1 cellular context compared by ENCODE assay signal in the genomic region with DNA sequence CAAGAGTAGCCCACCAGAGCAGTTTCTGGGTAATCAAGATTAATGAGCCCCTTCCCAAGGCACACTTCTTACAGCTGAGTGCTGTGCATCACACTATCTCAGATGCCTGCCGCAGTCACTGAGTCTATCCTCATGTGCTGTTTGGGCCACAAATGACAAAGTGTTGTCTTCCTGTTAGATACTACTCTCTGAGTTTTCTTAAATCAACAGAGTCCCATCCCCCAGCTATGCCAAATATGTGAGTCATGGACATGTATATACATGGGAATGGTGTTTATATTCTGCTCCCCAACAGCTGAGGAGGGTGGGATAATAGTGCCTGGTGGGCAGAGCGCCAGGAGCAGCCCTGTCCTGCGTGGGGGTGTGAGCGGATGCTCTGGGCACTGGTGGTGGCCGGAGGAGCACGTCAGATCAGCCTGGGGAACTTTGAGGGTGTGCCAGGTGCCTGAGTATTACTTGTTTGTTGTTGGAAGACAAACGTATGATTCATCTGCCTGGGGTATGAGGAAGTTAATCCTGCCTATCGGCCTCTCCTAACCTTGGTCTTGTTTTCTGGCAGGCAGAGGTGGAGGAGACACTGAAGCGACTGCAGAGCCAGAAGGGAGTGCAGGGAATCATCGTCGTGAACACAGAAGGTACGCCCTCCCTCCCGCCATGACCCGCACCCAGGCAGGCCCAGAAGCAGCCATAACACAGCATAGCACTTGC.
TF ChIP-seq lines count a peak whose summit lies in the region.

No MANE protein-coding gene starts in this region.

TF ChIP-seq in HepG2, 621 proteins besides CTCF, POLR2A, EP300 and RAD21 (continued from another document and continues in another):
- TF ChIP-seq, protein P1, sequence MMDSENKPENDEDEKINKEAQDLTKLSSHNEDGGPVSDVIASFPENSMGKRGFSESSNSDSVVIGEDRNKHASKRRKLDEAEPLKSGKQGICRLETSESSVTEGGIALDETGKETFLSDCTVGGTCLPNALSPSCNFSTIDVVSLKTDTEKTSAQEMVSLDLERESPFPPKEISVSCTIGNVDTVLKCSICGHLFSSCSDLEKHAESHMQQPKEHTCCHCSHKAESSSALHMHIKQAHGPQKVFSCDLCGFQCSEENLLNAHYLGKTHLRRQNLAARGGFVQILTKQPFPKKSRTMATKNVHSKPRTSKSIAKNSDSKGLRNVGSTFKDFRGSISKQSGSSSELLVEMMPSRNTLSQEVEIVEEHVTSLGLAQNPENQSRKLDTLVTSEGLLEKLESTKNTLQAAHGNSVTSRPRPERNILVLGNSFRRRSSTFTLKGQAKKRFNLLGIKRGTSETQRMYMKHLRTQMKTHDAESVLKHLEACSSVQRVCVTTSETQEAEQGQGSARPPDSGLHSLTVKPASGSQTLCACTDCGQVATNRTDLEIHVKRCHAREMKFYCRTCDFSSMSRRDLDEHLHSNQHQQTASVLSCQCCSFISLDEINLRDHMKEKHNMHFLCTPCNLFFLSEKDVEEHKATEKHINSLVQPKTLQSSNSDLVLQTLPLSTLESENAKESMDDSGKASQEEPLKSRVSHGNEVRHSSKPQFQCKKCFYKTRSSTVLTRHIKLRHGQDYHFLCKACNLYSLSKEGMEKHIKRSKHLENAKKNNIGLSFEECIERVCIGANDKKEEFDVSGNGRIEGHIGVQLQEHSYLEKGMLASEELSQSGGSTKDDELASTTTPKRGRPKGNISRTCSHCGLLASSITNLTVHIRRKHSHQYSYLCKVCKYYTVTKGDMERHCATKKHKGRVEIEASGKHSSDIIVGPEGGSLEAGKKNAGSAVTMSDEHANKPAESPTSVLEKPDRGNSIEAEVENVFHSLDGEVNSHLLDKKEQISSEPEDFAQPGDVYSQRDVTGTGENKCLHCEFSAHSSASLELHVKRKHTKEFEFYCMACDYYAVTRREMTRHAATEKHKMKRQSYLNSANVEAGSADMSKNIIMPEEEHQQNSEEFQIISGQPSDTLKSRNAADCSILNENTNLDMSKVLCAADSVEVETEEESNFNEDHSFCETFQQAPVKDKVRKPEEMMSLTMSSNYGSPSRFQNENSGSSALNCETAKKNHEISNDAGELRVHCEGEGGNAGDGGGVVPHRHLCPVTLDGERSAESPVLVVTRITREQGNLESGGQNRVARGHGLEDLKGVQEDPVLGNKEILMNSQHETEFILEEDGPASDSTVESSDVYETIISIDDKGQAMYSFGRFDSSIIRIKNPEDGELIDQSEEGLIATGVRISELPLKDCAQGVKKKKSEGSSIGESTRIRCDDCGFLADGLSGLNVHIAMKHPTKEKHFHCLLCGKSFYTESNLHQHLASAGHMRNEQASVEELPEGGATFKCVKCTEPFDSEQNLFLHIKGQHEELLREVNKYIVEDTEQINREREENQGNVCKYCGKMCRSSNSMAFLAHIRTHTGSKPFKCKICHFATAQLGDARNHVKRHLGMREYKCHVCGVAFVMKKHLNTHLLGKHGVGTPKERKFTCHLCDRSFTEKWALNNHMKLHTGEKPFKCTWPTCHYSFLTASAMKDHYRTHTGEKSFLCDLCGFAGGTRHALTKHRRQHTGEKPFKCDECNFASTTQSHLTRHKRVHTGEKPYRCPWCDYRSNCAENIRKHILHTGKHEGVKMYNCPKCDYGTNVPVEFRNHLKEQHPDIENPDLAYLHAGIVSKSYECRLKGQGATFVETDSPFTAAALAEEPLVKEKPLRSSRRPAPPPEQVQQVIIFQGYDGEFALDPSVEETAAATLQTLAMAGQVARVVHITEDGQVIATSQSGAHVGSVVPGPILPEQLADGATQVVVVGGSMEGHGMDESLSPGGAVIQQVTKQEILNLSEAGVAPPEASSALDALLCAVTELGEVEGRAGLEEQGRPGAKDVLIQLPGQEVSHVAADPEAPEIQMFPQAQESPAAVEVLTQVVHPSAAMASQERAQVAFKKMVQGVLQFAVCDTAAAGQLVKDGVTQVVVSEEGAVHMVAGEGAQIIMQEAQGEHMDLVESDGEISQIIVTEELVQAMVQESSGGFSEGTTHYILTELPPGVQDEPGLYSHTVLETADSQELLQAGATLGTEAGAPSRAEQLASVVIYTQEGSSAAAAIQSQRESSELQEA (CRISPR knock-in tag; IDR thresholded peaks at IDR 0.05; ENCODE audit: not compliant biosample characterization): no peak
- TF ChIP-seq NFE2 (CRISPR knock-in tag; IDR thresholded peaks at IDR 0.05): no peak
- TF ChIP-seq, protein P2, sequence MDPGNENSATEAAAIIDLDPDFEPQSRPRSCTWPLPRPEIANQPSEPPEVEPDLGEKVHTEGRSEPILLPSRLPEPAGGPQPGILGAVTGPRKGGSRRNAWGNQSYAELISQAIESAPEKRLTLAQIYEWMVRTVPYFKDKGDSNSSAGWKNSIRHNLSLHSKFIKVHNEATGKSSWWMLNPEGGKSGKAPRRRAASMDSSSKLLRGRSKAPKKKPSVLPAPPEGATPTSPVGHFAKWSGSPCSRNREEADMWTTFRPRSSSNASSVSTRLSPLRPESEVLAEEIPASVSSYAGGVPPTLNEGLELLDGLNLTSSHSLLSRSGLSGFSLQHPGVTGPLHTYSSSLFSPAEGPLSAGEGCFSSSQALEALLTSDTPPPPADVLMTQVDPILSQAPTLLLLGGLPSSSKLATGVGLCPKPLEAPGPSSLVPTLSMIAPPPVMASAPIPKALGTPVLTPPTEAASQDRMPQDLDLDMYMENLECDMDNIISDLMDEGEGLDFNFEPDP (CRISPR knock-in tag; conservative IDR thresholded peaks at IDR 0.05): no peak
- TF ChIP-seq, protein P3, sequence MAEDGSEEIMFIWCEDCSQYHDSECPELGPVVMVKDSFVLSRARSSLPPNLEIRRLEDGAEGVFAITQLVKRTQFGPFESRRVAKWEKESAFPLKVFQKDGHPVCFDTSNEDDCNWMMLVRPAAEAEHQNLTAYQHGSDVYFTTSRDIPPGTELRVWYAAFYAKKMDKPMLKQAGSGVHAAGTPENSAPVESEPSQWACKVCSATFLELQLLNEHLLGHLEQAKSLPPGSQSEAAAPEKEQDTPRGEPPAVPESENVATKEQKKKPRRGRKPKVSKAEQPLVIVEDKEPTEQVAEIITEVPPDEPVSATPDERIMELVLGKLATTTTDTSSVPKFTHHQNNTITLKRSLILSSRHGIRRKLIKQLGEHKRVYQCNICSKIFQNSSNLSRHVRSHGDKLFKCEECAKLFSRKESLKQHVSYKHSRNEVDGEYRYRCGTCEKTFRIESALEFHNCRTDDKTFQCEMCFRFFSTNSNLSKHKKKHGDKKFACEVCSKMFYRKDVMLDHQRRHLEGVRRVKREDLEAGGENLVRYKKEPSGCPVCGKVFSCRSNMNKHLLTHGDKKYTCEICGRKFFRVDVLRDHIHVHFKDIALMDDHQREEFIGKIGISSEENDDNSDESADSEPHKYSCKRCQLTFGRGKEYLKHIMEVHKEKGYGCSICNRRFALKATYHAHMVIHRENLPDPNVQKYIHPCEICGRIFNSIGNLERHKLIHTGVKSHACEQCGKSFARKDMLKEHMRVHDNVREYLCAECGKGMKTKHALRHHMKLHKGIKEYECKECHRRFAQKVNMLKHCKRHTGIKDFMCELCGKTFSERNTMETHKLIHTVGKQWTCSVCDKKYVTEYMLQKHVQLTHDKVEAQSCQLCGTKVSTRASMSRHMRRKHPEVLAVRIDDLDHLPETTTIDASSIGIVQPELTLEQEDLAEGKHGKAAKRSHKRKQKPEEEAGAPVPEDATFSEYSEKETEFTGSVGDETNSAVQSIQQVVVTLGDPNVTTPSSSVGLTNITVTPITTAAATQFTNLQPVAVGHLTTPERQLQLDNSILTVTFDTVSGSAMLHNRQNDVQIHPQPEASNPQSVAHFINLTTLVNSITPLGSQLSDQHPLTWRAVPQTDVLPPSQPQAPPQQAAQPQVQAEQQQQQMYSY (CRISPR knock-in tag; IDR thresholded peaks at IDR 0.05): no peak
- TF ChIP-seq BORCS8-MEF2B (CRISPR knock-in tag; IDR thresholded peaks at IDR 0.05): no peak
- peak; percentile 86 for TF ChIP-seq RBM22 (optimal IDR thresholded peaks at IDR 0.05; ENCODE audit: low read length)
- TF ChIP-seq STAG1 (CRISPR knock-in tag; IDR thresholded peaks at IDR 0.05): no peak; the same call in 1 of the 2 replicates
- TF ChIP-seq MBNL3 (CRISPR knock-in tag; conservative IDR thresholded peaks at IDR 0.05): no peak
- 0 out of 2 replicates have a peak, but pooled peaks have one; percentile 59 for TF ChIP-seq ZNF343 (CRISPR knock-in tag; IDR thresholded peaks at IDR 0.05)
- TF ChIP-seq, protein P4, sequence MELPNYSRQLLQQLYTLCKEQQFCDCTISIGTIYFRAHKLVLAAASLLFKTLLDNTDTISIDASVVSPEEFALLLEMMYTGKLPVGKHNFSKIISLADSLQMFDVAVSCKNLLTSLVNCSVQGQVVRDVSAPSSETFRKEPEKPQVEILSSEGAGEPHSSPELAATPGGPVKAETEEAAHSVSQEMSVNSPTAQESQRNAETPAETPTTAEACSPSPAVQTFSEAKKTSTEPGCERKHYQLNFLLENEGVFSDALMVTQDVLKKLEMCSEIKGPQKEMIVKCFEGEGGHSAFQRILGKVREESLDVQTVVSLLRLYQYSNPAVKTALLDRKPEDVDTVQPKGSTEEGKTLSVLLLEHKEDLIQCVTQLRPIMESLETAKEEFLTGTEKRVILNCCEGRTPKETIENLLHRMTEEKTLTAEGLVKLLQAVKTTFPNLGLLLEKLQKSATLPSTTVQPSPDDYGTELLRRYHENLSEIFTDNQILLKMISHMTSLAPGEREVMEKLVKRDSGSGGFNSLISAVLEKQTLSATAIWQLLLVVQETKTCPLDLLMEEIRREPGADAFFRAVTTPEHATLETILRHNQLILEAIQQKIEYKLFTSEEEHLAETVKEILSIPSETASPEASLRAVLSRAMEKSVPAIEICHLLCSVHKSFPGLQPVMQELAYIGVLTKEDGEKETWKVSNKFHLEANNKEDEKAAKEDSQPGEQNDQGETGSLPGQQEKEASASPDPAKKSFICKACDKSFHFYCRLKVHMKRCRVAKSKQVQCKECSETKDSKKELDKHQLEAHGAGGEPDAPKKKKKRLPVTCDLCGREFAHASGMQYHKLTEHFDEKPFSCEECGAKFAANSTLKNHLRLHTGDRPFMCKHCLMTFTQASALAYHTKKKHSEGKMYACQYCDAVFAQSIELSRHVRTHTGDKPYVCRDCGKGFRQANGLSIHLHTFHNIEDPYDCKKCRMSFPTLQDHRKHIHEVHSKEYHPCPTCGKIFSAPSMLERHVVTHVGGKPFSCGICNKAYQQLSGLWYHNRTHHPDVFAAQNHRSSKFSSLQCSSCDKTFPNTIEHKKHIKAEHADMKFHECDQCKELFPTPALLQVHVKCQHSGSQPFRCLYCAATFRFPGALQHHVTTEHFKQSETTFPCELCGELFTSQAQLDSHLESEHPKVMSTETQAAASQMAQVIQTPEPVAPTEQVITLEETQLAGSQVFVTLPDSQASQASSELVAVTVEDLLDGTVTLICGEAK (IDR thresholded peaks at IDR 0.05): no peak
- TF ChIP-seq, protein P4 (CRISPR knock-in tag; IDR thresholded peaks at IDR 0.05): peak; percentile 20; the same call in 1 of the 2 replicates
- TF ChIP-seq GLI4 (CRISPR knock-in tag; IDR thresholded peaks at IDR 0.05; ENCODE audit: borderline replicate concordance): no peak
- TF ChIP-seq, protein P5, sequence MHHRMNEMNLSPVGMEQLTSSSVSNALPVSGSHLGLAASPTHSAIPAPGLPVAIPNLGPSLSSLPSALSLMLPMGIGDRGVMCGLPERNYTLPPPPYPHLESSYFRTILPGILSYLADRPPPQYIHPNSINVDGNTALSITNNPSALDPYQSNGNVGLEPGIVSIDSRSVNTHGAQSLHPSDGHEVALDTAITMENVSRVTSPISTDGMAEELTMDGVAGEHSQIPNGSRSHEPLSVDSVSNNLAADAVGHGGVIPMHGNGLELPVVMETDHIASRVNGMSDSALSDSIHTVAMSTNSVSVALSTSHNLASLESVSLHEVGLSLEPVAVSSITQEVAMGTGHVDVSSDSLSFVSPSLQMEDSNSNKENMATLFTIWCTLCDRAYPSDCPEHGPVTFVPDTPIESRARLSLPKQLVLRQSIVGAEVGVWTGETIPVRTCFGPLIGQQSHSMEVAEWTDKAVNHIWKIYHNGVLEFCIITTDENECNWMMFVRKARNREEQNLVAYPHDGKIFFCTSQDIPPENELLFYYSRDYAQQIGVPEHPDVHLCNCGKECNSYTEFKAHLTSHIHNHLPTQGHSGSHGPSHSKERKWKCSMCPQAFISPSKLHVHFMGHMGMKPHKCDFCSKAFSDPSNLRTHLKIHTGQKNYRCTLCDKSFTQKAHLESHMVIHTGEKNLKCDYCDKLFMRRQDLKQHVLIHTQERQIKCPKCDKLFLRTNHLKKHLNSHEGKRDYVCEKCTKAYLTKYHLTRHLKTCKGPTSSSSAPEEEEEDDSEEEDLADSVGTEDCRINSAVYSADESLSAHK (CRISPR knock-in tag; IDR thresholded peaks at IDR 0.05; ENCODE audit: borderline replicate concordance): no peak
- no peak for TF ChIP-seq EZH2 (conservative IDR thresholded peaks at IDR 0.05; ENCODE audit: low read depth, low read length)
- TF ChIP-seq, protein P6, sequence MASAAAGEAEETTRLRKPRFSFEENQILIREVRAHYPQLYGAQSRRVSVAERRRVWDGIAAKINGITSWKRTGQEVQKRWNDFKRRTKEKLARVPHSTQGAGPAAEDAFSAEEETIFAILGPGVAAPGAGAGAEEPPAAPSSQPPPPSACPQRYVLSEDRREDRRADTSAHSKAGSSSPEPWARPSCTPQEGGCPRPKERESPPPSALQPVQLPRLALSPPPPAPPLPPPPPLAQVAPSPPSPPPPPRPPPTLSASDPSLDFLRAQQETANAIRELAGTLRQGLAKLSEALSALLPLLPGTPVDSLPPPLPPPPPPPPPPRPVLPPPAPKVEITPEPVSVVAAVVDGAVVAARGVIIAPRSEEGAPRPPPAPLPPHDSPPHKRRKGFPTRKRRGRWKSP (CRISPR knock-in tag; IDR thresholded peaks at IDR 0.05): peak; percentile 56; the same call in 1 of the 2 replicates
